6 cellular contexts compared by ENCODE assay signal in genomic region chr2:15602393-15602792, GRCh38.
"Had no signal": no experiment of that assay in that cellular context is flagged by ENCODE, and none has a peak within 500 bp of the region (broad histone marks: within the 10 kb centered on the region; RNA-seq: fewer than 3 reads in every experiment).

No MANE protein-coding gene starts in this region.

- H3K27ac Mint-ChIP-seq: HFFc6, IgD-negative memory B cell had no signal

- DNase-seq: GM23248, GOT3, H7, HFFc6, KBM-7 had no signal

- H3K9me3 Mint-ChIP-seq: HFFc6, IgD-negative memory B cell had no signal

- H3K27me3 Mint-ChIP-seq: IgD-negative memory B cell had no signal

- H3K4me3 Mint-ChIP-seq: HFFc6, IgD-negative memory B cell had no signal
